Comparison of ENCODE assay signal across 8 cellular contexts in genomic region chr3:47283193-47283537, GRCh38. TPM values are rescaled to one million over a fixed set of nuclear protein-coding genes. Genes with fewer than 3 reads are reported as not detected.
A peak's percentile ranks its signal among the peaks of the same experiment; 100 is the strongest.
DNase-seq lines count a peak whose midpoint lies in the region; ATAC-seq and TF ChIP-seq lines count a peak whose summit lies in the region.

No MANE protein-coding gene starts in this region.

- intact Hi-C loops in heart left ventricle (cut with DNase I) = loop anchor here in 6 of 10 donors (2.0 to 10.0 kb wide), 6 partner anchors 34 to 121 kb away; partner anchors contain the start of genes SETD2 (in 3 of the 6) and PTPN23 (in 1 of the 6)

- ATAC-seq in heart left ventricle (peak in 1 of 4 donors; percentile 18), GM19455 (IDR thresholded peaks at IDR 0.05; ENCODE audit: unreplicated experiment) (no peak), GM19395 (IDR thresholded peaks at IDR 0.05; ENCODE audit: unreplicated experiment) (no peak)

- WGBS in heart left ventricle, 4 donors = 1% methylated on average over 10 of the region's 10 CpGs

- H3K27ac Mint-ChIP-seq in activated naive CD4-positive, alpha-beta T cell treated with anti-CD3 and anti-CD28 coated beads, Interleukin-2, amount 10 ng/mL, durations not matched to agents 7 days and 5 days = peak overlapping the region; percentile 99

- H3K4me1 ChIP-seq in heart left ventricle = peaks cover 7 to 50% (median 30%) of the 10 kb centered on the region in 12 donors

- TF ChIP-seq POLR2A in heart left ventricle (IDR thresholded peaks at IDR 0.05) = no peak

- H3K4me3 ChIP-seq in HL-60 (replicated peaks; ENCODE audit: insufficient read depth, low read length) = peak overlapping the region; percentile 95
- H3K4me3 ChIP-seq in heart left ventricle = peak overlapping the region; percentile 66 to 90 (median 84)
- peak overlapping the region; percentile 92 for H3K4me3 ChIP-seq in retinal pigment epithelial cell (ENCODE audit: low read length)

- TF ChIP-seq CTCF in HL-60 (IDR thresholded peaks at IDR 0.05; ENCODE audit: insufficient read depth, low read length) (no peak), heart left ventricle (IDR thresholded peaks at IDR 0.05) (no peak), retinal pigment epithelial cell (conservative IDR thresholded peaks at IDR 0.05; ENCODE audit: low read depth, low read length) (no peak)

- peaks cover 6% of the 10 kb centered on the region for H3K36me3 Mint-ChIP-seq in activated naive CD4-positive, alpha-beta T cell treated with anti-CD3 and anti-CD28 coated beads, Interleukin-2, amount 10 ng/mL, durations not matched to agents 7 days and 5 days

- peaks cover 47% of the 10 kb centered on the region for H3K4me1 Mint-ChIP-seq in activated naive CD4-positive, alpha-beta T cell treated with anti-CD3 and anti-CD28 coated beads, Interleukin-2, amount 10 ng/mL, durations not matched to agents 7 days and 5 days

- no peaks in the 10 kb centered on the region for H3K9me3 Mint-ChIP-seq in activated naive CD4-positive, alpha-beta T cell treated with anti-CD3 and anti-CD28 coated beads, Interleukin-2, amount 10 ng/mL, durations not matched to agents 7 days and 5 days

- DNase-seq in EL (peak; percentile 19), HL-60 (ENCODE audit: low read depth in 1 of 2, low spot score in 1 of 2) (peak; percentile 25 to 40), heart left ventricle (peak in 1 of 5 donors; percentile 19), retinal pigment epithelial cell (ENCODE audit: low read depth) (no peak), amniotic stem cell (lab: John Stamatoyannopoulos, UW) (no peak)
- DNase-seq in activated naive CD4-positive, alpha-beta T cell treated with anti-CD3 and anti-CD28 coated beads, Interleukin-2, amount 10 ng/mL, durations not matched to agents 7 days and 5 days = no peak

- peaks cover 0 to 20% (median 12%) of the 10 kb centered on the region in 9 donors for H3K36me3 ChIP-seq in heart left ventricle

- H3K4me3 Mint-ChIP-seq in activated naive CD4-positive, alpha-beta T cell treated with anti-CD3 and anti-CD28 coated beads, Interleukin-2, amount 10 ng/mL, durations not matched to agents 7 days and 5 days = peak overlapping the region; percentile 97

- CTCF ChIA-PET in activated naive CD4-positive, alpha-beta T cell treated with anti-CD3 and anti-CD28 coated beads, Interleukin-2, amount 10 ng/mL, durations not matched to agents 7 days and 5 days (lab: Charles Lee) = no interaction called here

- no peaks in the 10 kb centered on the region for H3K27me3 ChIP-seq in HL-60 (ENCODE audit: insufficient read depth, poor library complexity, severe bottlenecking)
- no peaks in the 10 kb centered on the region for H3K27me3 ChIP-seq in heart left ventricle

- no peaks in the 10 kb centered on the region for H3K9me3 ChIP-seq in heart left ventricle

- H3K27me3 Mint-ChIP-seq in activated naive CD4-positive, alpha-beta T cell treated with anti-CD3 and anti-CD28 coated beads, Interleukin-2, amount 10 ng/mL, durations not matched to agents 7 days and 5 days = peaks cover 5% of the 10 kb centered on the region

- H3K27ac ChIP-seq in HL-60 (replicated peaks) (peak overlapping the region; percentile 95), heart left ventricle (peak overlapping the region; percentile 66 to 98 (median 94))

RNA-seq across cellular contexts. Expression of gene KLHL18, which starts 0.4 kb away (rescaled TPM):
- total RNA-seq in heart left ventricle = 10 to 100 TPM; 15.2 to 51.0 (median 43.5) TPM
- 100 to 1,000 TPM in 1 of 2 donors, 10 to 100 TPM in 1; 50.4 to 109 TPM for polyA plus RNA-seq in heart left ventricle

RNA-seq across cellular contexts. Expression of gene KIF9, which starts 0.6 kb away (rescaled TPM):
- 10 to 100 TPM in 3 of 9 donors, 1 to 10 TPM in 6; 5.2 to 13.0 (median 8.6) TPM for total RNA-seq in heart left ventricle
- polyA plus RNA-seq in heart left ventricle = 10 to 100 TPM in 1 of 2 donors, 1 to 10 TPM in 1; 8.7 to 19.2 TPM

Comparison
In these comparisons a context has a peak if more than half of its experiments do, and no peak if none do; other contexts are left out.
1. DNase-seq: peak in EL (single experiment) and HL-60 (2 of 2); none in activated naive CD4-positive, alpha-beta T cell treated with anti-CD3 and anti-CD28 coated beads, Interleukin-2, amount 10 ng/mL, durations not matched to agents 7 days and 5 days (single experiment), retinal pigment epithelial cell (single experiment) and amniotic stem cell (single experiment).
2. Peak in every context shown above with its lines, with median percentiles within 50 percentile points of each other: H3K4me3 ChIP-seq.